ENCODE assay signal across 1 cellular context in the genomic region with DNA sequence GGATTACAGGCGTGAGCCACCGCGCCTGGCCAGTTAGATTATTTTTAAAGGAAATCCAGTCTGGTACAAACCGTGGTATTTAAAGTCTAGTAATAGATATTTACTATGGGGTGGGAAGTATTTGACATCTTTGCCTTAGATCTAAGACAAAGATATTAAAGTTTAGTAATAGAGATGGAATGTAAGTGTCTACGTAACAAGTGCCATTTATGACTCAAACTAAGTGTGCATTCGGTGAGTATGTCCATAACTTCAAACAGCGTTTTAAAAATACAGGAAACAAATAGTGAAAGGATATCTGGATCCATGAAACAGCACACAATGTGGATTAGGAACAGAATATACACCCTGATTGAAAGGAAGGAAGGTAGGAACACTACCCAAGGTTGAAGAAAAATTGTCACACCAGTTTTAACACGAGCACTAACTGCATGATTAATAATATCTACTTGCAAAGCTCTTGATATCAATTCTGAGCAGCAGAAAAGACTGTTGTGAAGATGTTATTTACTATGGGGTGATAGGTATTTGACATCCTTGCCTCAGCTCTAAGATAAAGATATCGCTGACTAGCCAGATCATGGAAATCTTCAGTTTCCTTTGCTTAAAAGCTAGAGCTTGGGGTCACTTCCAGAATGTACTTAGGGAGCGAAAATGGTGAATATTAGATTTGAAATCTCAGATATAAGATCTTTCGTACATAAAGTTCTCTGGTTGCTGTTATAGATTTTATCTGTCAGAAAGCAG.
TF ChIP-seq lines count a peak whose summit lies in the region.

No MANE protein-coding gene starts in this region.

TF ChIP-seq in K562, 482 proteins besides CTCF, POLR2A, EP300 and RAD21:
- no peak for TF ChIP-seq ZNF57 (CRISPR knock-in tag; IDR thresholded peaks at IDR 0.05)
- no peak for TF ChIP-seq ZNF224 (CRISPR knock-in tag; IDR thresholded peaks at IDR 0.05)
- 0 out of 2 replicates have a peak, but pooled peaks have one; percentile 35 for TF ChIP-seq MAFG (tag; conservative IDR thresholded peaks at IDR 0.05)
- TF ChIP-seq, protein P1, sequence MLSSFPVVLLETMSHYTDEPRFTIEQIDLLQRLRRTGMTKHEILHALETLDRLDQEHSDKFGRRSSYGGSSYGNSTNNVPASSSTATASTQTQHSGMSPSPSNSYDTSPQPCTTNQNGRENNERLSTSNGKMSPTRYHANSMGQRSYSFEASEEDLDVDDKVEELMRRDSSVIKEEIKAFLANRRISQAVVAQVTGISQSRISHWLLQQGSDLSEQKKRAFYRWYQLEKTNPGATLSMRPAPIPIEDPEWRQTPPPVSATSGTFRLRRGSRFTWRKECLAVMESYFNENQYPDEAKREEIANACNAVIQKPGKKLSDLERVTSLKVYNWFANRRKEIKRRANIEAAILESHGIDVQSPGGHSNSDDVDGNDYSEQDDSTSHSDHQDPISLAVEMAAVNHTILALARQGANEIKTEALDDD (IDR thresholded peaks at IDR 0.05), result no peak
- TF ChIP-seq EP400 (IDR thresholded peaks at IDR 0.05), result no peak
- TF ChIP-seq ATF2 (CRISPR knock-in tag; IDR thresholded peaks at IDR 0.05), result no peak
- TF ChIP-seq FOXK2 (conservative IDR thresholded peaks at IDR 0.05 in 1 of 2, IDR thresholded peaks at IDR 0.05 in 1 of 2; ENCODE audit: low read depth in 2 of 2), result no peak
- no peak for TF ChIP-seq MAFK (IDR thresholded peaks at IDR 0.05; ENCODE audit: low read length)
- no peak for TF ChIP-seq FOXA3 (CRISPR knock-in tag; conservative IDR thresholded peaks at IDR 0.05 in 1 of 2, IDR thresholded peaks at IDR 0.05 in 1 of 2)
- TF ChIP-seq KDM4B (IDR thresholded peaks at IDR 0.05; ENCODE audit: borderline replicate concordance in 2 of 2, low read depth in 1 of 2), result no peak
- TF ChIP-seq ZNF644 (tag; IDR thresholded peaks at IDR 0.05; ENCODE audit: low read depth), result no peak
- no peak for TF ChIP-seq ZBTB11 (CRISPR knock-in tag; IDR thresholded peaks at IDR 0.05)
- TF ChIP-seq MAFF (IDR thresholded peaks at IDR 0.05; ENCODE audit: low read length), result 0 out of 2 replicates have a peak, but pooled peaks have one; percentile 5
- peak; percentile 31; the same call in 1 of the 2 replicates for TF ChIP-seq C11orf30 (IDR thresholded peaks at IDR 0.05; ENCODE audit: low read depth)
- TF ChIP-seq ZNF316 (IDR thresholded peaks at IDR 0.05), result peak; percentile 57
- TF ChIP-seq ZBTB43 (CRISPR knock-in tag; IDR thresholded peaks at IDR 0.05), result no peak
- TF ChIP-seq FOXA1 (IDR thresholded peaks at IDR 0.05; ENCODE audit: borderline replicate concordance), result no peak
- TF ChIP-seq DIDO1 (tag; IDR thresholded peaks at IDR 0.05; ENCODE audit: low read depth), result no peak
- TF ChIP-seq, protein P2, sequence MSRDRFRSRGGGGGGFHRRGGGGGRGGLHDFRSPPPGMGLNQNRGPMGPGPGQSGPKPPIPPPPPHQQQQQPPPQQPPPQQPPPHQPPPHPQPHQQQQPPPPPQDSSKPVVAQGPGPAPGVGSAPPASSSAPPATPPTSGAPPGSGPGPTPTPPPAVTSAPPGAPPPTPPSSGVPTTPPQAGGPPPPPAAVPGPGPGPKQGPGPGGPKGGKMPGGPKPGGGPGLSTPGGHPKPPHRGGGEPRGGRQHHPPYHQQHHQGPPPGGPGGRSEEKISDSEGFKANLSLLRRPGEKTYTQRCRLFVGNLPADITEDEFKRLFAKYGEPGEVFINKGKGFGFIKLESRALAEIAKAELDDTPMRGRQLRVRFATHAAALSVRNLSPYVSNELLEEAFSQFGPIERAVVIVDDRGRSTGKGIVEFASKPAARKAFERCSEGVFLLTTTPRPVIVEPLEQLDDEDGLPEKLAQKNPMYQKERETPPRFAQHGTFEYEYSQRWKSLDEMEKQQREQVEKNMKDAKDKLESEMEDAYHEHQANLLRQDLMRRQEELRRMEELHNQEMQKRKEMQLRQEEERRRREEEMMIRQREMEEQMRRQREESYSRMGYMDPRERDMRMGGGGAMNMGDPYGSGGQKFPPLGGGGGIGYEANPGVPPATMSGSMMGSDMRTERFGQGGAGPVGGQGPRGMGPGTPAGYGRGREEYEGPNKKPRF (IDR thresholded peaks at IDR 0.05; ENCODE audit: low read depth, low read length), result no peak
- TF ChIP-seq CCAR2 (IDR thresholded peaks at IDR 0.05; ENCODE audit: low read depth, low read length), result no peak
- no peak for TF ChIP-seq SRSF7 (optimal IDR thresholded peaks at IDR 0.05; ENCODE audit: low read depth, low read length)
- TF ChIP-seq CHAMP1 (IDR thresholded peaks at IDR 0.05), result no peak
- no peak for TF ChIP-seq PHF20 (IDR thresholded peaks at IDR 0.05; ENCODE audit: partially characterized antibody)
- TF ChIP-seq NONO (IDR thresholded peaks at IDR 0.05; ENCODE audit: low read depth in 2 of 2, low read length in 1 of 2), result no peak
- no peak for TF ChIP-seq NCOA2 (IDR thresholded peaks at IDR 0.05; ENCODE audit: partially characterized antibody in 2 of 2)
- TF ChIP-seq MTA2 (IDR thresholded peaks at IDR 0.05; ENCODE audit: low read depth), result no peak
- TF ChIP-seq CHD7 (IDR thresholded peaks at IDR 0.05; ENCODE audit: low read depth, low read length), result no peak
- TF ChIP-seq NUFIP1 (IDR thresholded peaks at IDR 0.05; ENCODE audit: partially characterized antibody), result no peak
- TF ChIP-seq SRSF9 (IDR thresholded peaks at IDR 0.05; ENCODE audit: borderline replicate concordance, low read depth, low read length), result no peak
